ENCODE assay signal across 2 cellular contexts in the genomic region with DNA sequence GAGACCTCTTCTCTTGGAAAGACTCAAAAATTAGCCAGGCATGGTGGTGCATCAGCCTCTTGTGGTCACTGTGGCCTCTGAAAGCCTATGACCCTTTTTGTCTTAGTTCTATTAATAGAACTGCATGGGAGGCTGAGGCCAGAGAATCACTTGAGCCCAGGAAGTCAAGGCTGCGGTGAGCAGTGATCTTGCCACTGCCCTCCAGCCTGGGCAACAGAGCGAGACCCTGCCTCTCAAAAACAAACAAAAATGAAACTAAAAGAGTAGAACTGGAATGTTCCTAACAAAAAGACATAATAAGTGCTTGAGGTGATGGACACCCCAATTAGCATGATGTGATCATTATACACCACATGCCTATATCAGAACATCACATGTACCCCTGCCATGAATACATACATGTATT.
A peak's percentile ranks its signal among the peaks of the same experiment; 100 is the strongest.
TF ChIP-seq lines count a peak whose summit lies in the region.

No MANE protein-coding gene starts in this region.

TF ChIP-seq in HepG2, 621 proteins besides CTCF, POLR2A, EP300 and RAD21:
- TF ChIP-seq ZNF121 (CRISPR knock-in tag; IDR thresholded peaks at IDR 0.05) (peak; percentile 47; the same call in 1 of the 2 replicates), SOX6 (IDR thresholded peaks at IDR 0.05) (no peak), SOX6 (CRISPR knock-in tag; IDR thresholded peaks at IDR 0.05) (no peak)
- TF ChIP-seq, protein P1, sequence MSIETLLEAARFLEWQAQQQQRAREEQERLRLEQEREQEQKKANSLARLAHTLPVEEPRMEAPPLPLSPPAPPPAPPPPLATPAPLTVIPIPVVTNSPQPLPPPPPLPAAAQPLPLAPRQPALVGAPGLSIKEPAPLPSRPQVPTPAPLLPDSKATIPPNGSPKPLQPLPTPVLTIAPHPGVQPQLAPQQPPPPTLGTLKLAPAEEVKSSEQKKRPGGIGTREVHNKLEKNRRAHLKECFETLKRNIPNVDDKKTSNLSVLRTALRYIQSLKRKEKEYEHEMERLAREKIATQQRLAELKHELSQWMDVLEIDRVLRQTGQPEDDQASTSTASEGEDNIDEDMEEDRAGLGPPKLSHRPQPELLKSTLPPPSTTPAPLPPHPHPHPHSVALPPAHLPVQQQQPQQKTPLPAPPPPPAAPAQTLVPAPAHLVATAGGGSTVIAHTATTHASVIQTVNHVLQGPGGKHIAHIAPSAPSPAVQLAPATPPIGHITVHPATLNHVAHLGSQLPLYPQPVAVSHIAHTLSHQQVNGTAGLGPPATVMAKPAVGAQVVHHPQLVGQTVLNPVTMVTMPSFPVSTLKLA (IDR thresholded peaks at IDR 0.05) = peak; percentile 74
TF ChIP-seq in HepG2: peak in this region for 2.

TF ChIP-seq in GM12878, 131 proteins besides CTCF, POLR2A, EP300 and RAD21 (continues in another document):
- no peak for TF ChIP-seq KLF5 (IDR thresholded peaks at IDR 0.05; ENCODE audit: partially characterized antibody)
- TF ChIP-seq SUZ12 (IDR thresholded peaks at IDR 0.05; ENCODE audit: unreplicated experiment) = no peak
- no peak for TF ChIP-seq EGR1 (IDR thresholded peaks at IDR 0.05; ENCODE audit: borderline replicate concordance in 1 of 2, low read depth in 2 of 2, low read length in 2 of 2)
- TF ChIP-seq CREB1 (IDR thresholded peaks at IDR 0.05; ENCODE audit: low read depth) = no peak
- TF ChIP-seq NBN (IDR thresholded peaks at IDR 0.05) = no peak
- no peak for TF ChIP-seq BACH1 (IDR thresholded peaks at IDR 0.05; ENCODE audit: borderline replicate concordance)
- no peak for TF ChIP-seq ZNF24 (IDR thresholded peaks at IDR 0.05)
- no peak for TF ChIP-seq SPI1 (IDR thresholded peaks at IDR 0.05; ENCODE audit: borderline replicate concordance, insufficient read depth, low read depth, low read length)
- no peak for TF ChIP-seq ZSCAN29 (IDR thresholded peaks at IDR 0.05)
- TF ChIP-seq, protein P2, sequence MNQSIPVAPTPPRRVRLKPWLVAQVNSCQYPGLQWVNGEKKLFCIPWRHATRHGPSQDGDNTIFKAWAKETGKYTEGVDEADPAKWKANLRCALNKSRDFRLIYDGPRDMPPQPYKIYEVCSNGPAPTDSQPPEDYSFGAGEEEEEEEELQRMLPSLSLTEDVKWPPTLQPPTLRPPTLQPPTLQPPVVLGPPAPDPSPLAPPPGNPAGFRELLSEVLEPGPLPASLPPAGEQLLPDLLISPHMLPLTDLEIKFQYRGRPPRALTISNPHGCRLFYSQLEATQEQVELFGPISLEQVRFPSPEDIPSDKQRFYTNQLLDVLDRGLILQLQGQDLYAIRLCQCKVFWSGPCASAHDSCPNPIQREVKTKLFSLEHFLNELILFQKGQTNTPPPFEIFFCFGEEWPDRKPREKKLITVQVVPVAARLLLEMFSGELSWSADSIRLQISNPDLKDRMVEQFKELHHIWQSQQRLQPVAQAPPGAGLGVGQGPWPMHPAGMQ (IDR thresholded peaks at IDR 0.05; ENCODE audit: borderline replicate concordance) = no peak
- peak; percentile 11; the same call in 1 of the 2 replicates for TF ChIP-seq YY1 (IDR thresholded peaks at IDR 0.05; ENCODE audit: low read depth, low read length)
- TF ChIP-seq ZZZ3 (IDR thresholded peaks at IDR 0.05; ENCODE audit: control insufficient read depth, insufficient read length, low read depth) = no peak
- TF ChIP-seq, protein P3, sequence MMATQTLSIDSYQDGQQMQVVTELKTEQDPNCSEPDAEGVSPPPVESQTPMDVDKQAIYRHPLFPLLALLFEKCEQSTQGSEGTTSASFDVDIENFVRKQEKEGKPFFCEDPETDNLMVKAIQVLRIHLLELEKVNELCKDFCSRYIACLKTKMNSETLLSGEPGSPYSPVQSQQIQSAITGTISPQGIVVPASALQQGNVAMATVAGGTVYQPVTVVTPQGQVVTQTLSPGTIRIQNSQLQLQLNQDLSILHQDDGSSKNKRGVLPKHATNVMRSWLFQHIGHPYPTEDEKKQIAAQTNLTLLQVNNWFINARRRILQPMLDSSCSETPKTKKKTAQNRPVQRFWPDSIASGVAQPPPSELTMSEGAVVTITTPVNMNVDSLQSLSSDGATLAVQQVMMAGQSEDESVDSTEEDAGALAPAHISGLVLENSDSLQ (IDR thresholded peaks at IDR 0.05) = peak; percentile 79
- TF ChIP-seq, protein P4, sequence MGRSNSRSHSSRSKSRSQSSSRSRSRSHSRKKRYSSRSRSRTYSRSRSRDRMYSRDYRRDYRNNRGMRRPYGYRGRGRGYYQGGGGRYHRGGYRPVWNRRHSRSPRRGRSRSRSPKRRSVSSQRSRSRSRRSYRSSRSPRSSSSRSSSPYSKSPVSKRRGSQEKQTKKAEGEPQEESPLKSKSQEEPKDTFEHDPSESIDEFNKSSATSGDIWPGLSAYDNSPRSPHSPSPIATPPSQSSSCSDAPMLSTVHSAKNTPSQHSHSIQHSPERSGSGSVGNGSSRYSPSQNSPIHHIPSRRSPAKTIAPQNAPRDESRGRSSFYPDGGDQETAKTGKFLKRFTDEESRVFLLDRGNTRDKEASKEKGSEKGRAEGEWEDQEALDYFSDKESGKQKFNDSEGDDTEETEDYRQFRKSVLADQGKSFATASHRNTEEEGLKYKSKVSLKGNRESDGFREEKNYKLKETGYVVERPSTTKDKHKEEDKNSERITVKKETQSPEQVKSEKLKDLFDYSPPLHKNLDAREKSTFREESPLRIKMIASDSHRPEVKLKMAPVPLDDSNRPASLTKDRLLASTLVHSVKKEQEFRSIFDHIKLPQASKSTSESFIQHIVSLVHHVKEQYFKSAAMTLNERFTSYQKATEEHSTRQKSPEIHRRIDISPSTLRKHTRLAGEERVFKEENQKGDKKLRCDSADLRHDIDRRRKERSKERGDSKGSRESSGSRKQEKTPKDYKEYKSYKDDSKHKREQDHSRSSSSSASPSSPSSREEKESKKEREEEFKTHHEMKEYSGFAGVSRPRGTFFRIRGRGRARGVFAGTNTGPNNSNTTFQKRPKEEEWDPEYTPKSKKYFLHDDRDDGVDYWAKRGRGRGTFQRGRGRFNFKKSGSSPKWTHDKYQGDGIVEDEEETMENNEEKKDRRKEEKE (IDR thresholded peaks at IDR 0.05) = no peak
- TF ChIP-seq TCF3 (IDR thresholded peaks at IDR 0.05; ENCODE audit: borderline replicate concordance, insufficient read depth, low read depth, low read length) = no peak
- no peak for TF ChIP-seq FOXK2 (IDR thresholded peaks at IDR 0.05)
- TF ChIP-seq ZNF274 (IDR thresholded peaks at IDR 0.05; ENCODE audit: insufficient read depth, insufficient read length) = no peak
- TF ChIP-seq, protein P5, sequence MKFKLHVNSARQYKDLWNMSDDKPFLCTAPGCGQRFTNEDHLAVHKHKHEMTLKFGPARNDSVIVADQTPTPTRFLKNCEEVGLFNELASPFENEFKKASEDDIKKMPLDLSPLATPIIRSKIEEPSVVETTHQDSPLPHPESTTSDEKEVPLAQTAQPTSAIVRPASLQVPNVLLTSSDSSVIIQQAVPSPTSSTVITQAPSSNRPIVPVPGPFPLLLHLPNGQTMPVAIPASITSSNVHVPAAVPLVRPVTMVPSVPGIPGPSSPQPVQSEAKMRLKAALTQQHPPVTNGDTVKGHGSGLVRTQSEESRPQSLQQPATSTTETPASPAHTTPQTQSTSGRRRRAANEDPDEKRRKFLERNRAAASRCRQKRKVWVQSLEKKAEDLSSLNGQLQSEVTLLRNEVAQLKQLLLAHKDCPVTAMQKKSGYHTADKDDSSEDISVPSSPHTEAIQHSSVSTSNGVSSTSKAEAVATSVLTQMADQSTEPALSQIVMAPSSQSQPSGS (IDR thresholded peaks at IDR 0.05; ENCODE audit: low read length) = peak; percentile 70; the same call in 1 of the 2 replicates
- no peak for TF ChIP-seq SIN3A (IDR thresholded peaks at IDR 0.05; ENCODE audit: low read depth, low read length)
- TF ChIP-seq PAX5 (IDR thresholded peaks at IDR 0.05; ENCODE audit: borderline replicate concordance, low read depth, low read length) = peak; percentile 71; the same call in 1 of the 2 replicates
- no peak for TF ChIP-seq BRCA1 (IDR thresholded peaks at IDR 0.05; ENCODE audit: low read depth, low read length)
- no peak for TF ChIP-seq SUPT20H (IDR thresholded peaks at IDR 0.05; ENCODE audit: borderline replicate concordance, control insufficient read depth, low read depth, low read length)
- no peak for TF ChIP-seq TARDBP (IDR thresholded peaks at IDR 0.05; ENCODE audit: borderline replicate concordance)
- TF ChIP-seq, protein P6, sequence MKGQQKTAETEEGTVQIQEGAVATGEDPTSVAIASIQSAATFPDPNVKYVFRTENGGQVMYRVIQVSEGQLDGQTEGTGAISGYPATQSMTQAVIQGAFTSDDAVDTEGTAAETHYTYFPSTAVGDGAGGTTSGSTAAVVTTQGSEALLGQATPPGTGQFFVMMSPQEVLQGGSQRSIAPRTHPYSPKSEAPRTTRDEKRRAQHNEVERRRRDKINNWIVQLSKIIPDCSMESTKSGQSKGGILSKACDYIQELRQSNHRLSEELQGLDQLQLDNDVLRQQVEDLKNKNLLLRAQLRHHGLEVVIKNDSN (IDR thresholded peaks at IDR 0.05; ENCODE audit: borderline replicate concordance, extremely low read length, insufficient read depth, low read depth, low read length) = no peak
- TF ChIP-seq CBFB (IDR thresholded peaks at IDR 0.05; ENCODE audit: low read depth) = peak; percentile 66; the same call in 1 of the 2 replicates
- peak; percentile 60; the same call in 1 of the 2 replicates for TF ChIP-seq FOXM1 (IDR thresholded peaks at IDR 0.05; ENCODE audit: low read depth, low read length)
- TF ChIP-seq, protein P7, sequence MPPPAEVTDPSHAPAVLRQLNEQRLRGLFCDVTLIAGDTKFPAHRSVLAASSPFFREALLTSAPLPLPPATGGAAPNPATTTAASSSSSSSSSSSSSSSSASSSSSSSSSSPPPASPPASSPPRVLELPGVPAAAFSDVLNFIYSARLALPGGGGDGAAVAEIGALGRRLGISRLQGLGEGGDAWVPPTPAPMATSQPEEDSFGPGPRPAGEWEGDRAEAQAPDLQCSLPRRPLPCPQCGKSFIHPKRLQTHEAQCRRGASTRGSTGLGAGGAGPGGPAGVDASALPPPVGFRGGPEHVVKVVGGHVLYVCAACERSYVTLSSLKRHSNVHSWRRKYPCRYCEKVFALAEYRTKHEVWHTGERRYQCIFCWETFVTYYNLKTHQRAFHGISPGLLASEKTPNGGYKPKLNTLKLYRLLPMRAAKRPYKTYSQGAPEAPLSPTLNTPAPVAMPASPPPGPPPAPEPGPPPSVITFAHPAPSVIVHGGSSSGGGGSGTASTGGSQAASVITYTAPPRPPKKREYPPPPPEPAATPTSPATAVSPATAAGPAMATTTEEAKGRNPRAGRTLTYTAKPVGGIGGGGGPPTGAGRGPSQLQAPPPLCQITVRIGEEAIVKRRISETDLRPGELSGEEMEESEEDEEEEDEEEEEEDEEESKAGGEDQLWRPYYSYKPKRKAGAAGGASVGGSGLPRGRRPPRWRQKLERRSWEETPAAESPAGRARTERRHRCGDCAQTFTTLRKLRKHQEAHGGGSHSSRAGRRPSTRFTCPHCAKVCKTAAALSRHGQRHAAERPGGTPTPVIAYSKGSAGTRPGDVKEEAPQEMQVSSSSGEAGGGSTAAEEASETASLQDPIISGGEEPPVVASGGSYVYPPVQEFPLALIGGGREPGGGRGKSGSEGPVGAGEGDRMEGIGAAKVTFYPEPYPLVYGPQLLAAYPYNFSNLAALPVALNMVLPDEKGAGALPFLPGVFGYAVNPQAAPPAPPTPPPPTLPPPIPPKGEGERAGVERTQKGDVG (CRISPR knock-in tag; IDR thresholded peaks at IDR 0.05) = no peak
- TF ChIP-seq KAT2A (conservative IDR thresholded peaks at IDR 0.05; ENCODE audit: control insufficient read depth, low read depth, low read length) = no peak
- TF ChIP-seq JUNB (IDR thresholded peaks at IDR 0.05) = no peak
- no peak for TF ChIP-seq ZNF384 (IDR thresholded peaks at IDR 0.05; ENCODE audit: borderline replicate concordance, low read depth, low read length)
- no peak for TF ChIP-seq HDAC2 (IDR thresholded peaks at IDR 0.05)
- TF ChIP-seq ZBED1 (IDR thresholded peaks at IDR 0.05; ENCODE audit: borderline replicate concordance) = no peak
- TF ChIP-seq RELA (IDR thresholded peaks at IDR 0.05; ENCODE audit: borderline replicate concordance, partially characterized antibody) = no peak
- TF ChIP-seq, protein P8, sequence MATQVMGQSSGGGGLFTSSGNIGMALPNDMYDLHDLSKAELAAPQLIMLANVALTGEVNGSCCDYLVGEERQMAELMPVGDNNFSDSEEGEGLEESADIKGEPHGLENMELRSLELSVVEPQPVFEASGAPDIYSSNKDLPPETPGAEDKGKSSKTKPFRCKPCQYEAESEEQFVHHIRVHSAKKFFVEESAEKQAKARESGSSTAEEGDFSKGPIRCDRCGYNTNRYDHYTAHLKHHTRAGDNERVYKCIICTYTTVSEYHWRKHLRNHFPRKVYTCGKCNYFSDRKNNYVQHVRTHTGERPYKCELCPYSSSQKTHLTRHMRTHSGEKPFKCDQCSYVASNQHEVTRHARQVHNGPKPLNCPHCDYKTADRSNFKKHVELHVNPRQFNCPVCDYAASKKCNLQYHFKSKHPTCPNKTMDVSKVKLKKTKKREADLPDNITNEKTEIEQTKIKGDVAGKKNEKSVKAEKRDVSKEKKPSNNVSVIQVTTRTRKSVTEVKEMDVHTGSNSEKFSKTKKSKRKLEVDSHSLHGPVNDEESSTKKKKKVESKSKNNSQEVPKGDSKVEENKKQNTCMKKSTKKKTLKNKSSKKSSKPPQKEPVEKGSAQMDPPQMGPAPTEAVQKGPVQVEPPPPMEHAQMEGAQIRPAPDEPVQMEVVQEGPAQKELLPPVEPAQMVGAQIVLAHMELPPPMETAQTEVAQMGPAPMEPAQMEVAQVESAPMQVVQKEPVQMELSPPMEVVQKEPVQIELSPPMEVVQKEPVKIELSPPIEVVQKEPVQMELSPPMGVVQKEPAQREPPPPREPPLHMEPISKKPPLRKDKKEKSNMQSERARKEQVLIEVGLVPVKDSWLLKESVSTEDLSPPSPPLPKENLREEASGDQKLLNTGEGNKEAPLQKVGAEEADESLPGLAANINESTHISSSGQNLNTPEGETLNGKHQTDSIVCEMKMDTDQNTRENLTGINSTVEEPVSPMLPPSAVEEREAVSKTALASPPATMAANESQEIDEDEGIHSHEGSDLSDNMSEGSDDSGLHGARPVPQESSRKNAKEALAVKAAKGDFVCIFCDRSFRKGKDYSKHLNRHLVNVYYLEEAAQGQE (IDR thresholded peaks at IDR 0.05; ENCODE audit: low read depth, low read length) = no peak
- no peak for TF ChIP-seq NFYA (IDR thresholded peaks at IDR 0.05; ENCODE audit: borderline replicate concordance, low read depth, low read length)
- TF ChIP-seq, protein P9, sequence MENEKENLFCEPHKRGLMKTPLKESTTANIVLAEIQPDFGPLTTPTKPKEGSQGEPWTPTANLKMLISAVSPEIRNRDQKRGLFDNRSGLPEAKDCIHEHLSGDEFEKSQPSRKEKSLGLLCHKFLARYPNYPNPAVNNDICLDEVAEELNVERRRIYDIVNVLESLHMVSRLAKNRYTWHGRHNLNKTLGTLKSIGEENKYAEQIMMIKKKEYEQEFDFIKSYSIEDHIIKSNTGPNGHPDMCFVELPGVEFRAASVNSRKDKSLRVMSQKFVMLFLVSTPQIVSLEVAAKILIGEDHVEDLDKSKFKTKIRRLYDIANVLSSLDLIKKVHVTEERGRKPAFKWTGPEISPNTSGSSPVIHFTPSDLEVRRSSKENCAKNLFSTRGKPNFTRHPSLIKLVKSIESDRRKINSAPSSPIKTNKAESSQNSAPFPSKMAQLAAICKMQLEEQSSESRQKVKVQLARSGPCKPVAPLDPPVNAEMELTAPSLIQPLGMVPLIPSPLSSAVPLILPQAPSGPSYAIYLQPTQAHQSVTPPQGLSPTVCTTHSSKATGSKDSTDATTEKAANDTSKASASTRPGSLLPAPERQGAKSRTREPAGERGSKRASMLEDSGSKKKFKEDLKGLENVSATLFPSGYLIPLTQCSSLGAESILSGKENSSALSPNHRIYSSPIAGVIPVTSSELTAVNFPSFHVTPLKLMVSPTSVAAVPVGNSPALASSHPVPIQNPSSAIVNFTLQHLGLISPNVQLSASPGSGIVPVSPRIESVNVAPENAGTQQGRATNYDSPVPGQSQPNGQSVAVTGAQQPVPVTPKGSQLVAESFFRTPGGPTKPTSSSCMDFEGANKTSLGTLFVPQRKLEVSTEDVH (IDR thresholded peaks at IDR 0.05; ENCODE audit: low read depth, partially characterized antibody) = no peak
- TF ChIP-seq IKZF1 (conservative IDR thresholded peaks at IDR 0.05) = 0 out of 2 replicates have a peak, but pooled peaks have one; percentile 40
- TF ChIP-seq MYB (IDR thresholded peaks at IDR 0.05; ENCODE audit: borderline replicate concordance, low read depth, low read length) = no peak
